ENCODE assay signal across 23 cellular contexts in the genomic region with DNA sequence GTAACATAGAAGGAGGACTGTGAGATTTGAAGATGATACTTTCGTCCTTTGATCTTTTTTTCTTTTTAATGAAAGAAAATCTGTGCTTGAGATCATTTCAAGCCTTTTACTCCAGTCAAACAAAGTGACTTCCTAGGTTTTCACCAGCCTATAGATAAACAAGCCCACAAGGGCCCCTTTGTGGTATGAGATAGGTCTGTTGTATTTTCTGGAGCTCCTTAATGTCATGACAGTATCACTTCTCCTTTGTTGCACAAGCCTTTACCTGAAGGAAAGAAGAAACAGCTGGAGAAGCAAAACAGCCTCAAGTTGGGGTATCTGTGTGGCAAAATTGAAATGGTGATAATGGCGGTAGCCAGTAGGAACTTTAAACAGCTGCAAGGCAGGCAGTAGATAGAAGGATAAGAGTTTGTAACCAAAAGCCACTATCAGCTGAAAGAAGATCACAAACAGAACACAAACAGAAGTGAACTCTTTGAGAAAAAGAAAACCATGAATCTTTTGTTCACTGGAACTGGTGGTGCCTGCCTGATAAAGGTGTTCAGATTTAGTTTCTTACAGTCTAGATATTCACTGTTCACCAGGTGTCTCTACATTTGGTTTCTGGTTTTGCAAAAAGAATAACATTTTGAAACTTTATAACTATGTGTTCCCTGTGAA.
A peak's percentile ranks its signal among the peaks of the same experiment; 100 is the strongest.
DNase-seq lines count a peak whose midpoint lies in the region; ATAC-seq, FAIRE-seq and TF ChIP-seq lines count a peak whose summit lies in the region.
"Had no signal": no experiment of that assay in that cellular context is flagged by ENCODE, and none has a peak within 500 bp of the region (broad histone marks: within the 10 kb centered on the region; RNA-seq: fewer than 3 reads in every experiment).

No MANE protein-coding gene starts in this region.

- H3K9me3 ChIP-seq in Caco-2 (no peaks in the 10 kb centered on the region), GM12878 (replicated peaks; ENCODE audit: control insufficient read depth, insufficient read depth, low read length) (no peaks in the 10 kb centered on the region)
- H3K9me3 ChIP-seq: A549, colonic mucosa, lower lobe of right lung, stomach had no signal

- H3K27ac Mint-ChIP-seq in Caco-2 (ENCODE audit: unreplicated experiment): peak overlapping the region; percentile 88
- no peak overlapping the region for H3K27ac Mint-ChIP-seq in effector memory CD8-positive, alpha-beta T cell
- no peak overlapping the region for H3K27ac Mint-ChIP-seq in osteocyte (ENCODE audit: unreplicated experiment)
- H3K27ac Mint-ChIP-seq: CD14-positive monocyte; naive thymus-derived CD8-positive, alpha-beta T cell had no signal

- no peaks in the 10 kb centered on the region for H3K9me3 Mint-ChIP-seq in Caco-2 (ENCODE audit: unreplicated experiment)
- no peaks in the 10 kb centered on the region for H3K9me3 Mint-ChIP-seq in effector memory CD8-positive, alpha-beta T cell
- H3K9me3 Mint-ChIP-seq in osteocyte (ENCODE audit: unreplicated experiment): no peaks in the 10 kb centered on the region
- H3K9me3 Mint-ChIP-seq: naive thymus-derived CD8-positive, alpha-beta T cell had no signal

- TF ChIP-seq POLR2A in GM12878 (IDR thresholded peaks at IDR 0.05; ENCODE audit: low read depth, low read length): no peak

- no peaks in the 10 kb centered on the region for H3K27me3 ChIP-seq in Caco-2 (replicated peaks; ENCODE audit: control insufficient read depth, insufficient read depth, low read length)
- H3K27me3 ChIP-seq in GM12878 (replicated peaks in 1 of 2; ENCODE audit: control insufficient read depth in 2 of 2, insufficient read depth in 2 of 2, low read length in 1 of 2): no peaks in the 10 kb centered on the region
- H3K27me3 ChIP-seq: colonic mucosa, stomach had no signal

- no peak for TF ChIP-seq EP300 in GM12878 (IDR thresholded peaks at IDR 0.05; ENCODE audit: borderline replicate concordance in 1 of 2, control insufficient read depth in 1 of 2, low read depth in 2 of 2, low read length in 2 of 2)

- no peak overlapping the region for H3K4me2 ChIP-seq in GM12878 (ENCODE audit: control insufficient read depth, insufficient read depth)
- H3K4me2 ChIP-seq: A549, KMS-11 had no signal

- H3K27ac ChIP-seq in GM12878 (ENCODE audit: control insufficient read depth, insufficient read depth): no peak overlapping the region
- H3K27ac ChIP-seq: A549, colonic mucosa, epithelial cell of prostate, HL-60, KMS-11, lower lobe of right lung, stomach had no signal

- POLR2A ChIA-PET in Caco-2 (lab: Charles Lee): interaction anchor here (0.6 kb wide), 1 partner anchor 71 kb away, joined by 5 read pairs; no protein-coding TSS in a partner anchor
- POLR2A ChIA-PET in GM12878 (lab: Charles Lee): interaction anchor here (1.3 kb wide), 1 partner anchor 9 kb away, joined by 3 read pairs; no protein-coding TSS in a partner anchor

- no peak for FAIRE-seq in GM12878 (lab: Jason Lieb, UNC)
- FAIRE-seq: A549 had no signal

- H3K4me3 Mint-ChIP-seq in Caco-2 (ENCODE audit: unreplicated experiment) (peak overlapping the region; percentile 59), osteocyte (ENCODE audit: unreplicated experiment) (no peak overlapping the region)
- H3K4me3 Mint-ChIP-seq in effector memory CD8-positive, alpha-beta T cell: no peak overlapping the region
- H3K4me3 Mint-ChIP-seq: CD14-positive monocyte; naive thymus-derived CD8-positive, alpha-beta T cell had no signal

- H3K36me3 ChIP-seq in Caco-2 (ENCODE audit: control insufficient read depth, insufficient read depth, low read length) (no peaks in the 10 kb centered on the region), GM12878 (ENCODE audit: control insufficient read depth in 2 of 2, insufficient read depth in 2 of 2, low read length in 1 of 2) (no peaks in the 10 kb centered on the region)
- H3K36me3 ChIP-seq: colonic mucosa, lower lobe of right lung, stomach had no signal

- H3K79me2 ChIP-seq in GM12878 (ENCODE audit: control insufficient read depth, insufficient read depth, low read length): no peaks in the 10 kb centered on the region

- DNase-seq in Caco-2: peak in 1 of 2 experiments; percentile 28
- no peak for DNase-seq in GM12878 (ENCODE audit: low read depth, low spot score)
- DNase-seq in activated CD4-positive, alpha-beta T cell treated with anti-CD3 and anti-CD28 coated beads for 1 hour: no peak
- no peak for DNase-seq in activated naive CD4-positive, alpha-beta T cell (lab: John Stamatoyannopoulos, UW)
- no peak for DNase-seq in effector memory CD8-positive, alpha-beta T cell
- DNase-seq in osteocyte (ENCODE audit: extremely low spot score, unreplicated experiment): no peak
- DNase-seq: activated CD8-positive, alpha-beta memory T cell treated with anti-CD3 and anti-CD28 coated beads, Interleukin-2, amount 50 U/mL, for 4 hours; activated gamma-delta T cell treated with Interleukin-2 at 50 U/mL for 16 hours; colonic mucosa; DMS53; HCEC 1CT; lower lobe of right lung; naive thymus-derived CD8-positive, alpha-beta T cell; NCI-H1417 treated with DMSO at 0.1 percent for 48 hours; Right ventricle myocardium superior; stomach had no signal

- H3K4me1 ChIP-seq in Caco-2: peaks cover 39% of the 10 kb centered on the region
- H3K4me1 ChIP-seq in GM12878 (ENCODE audit: control insufficient read depth, insufficient read depth, low read length): no peaks in the 10 kb centered on the region
- H3K4me1 ChIP-seq: A549, colonic mucosa, lower lobe of right lung, stomach had no signal

- H3K9ac ChIP-seq in GM12878 (ENCODE audit: control insufficient read depth, insufficient read depth, low read length): no peak overlapping the region
- H3K9ac ChIP-seq: KMS-11 had no signal

- H3K27me3 Mint-ChIP-seq in Caco-2 (ENCODE audit: insufficient read depth, unreplicated experiment) (no peaks in the 10 kb centered on the region), osteocyte (ENCODE audit: unreplicated experiment) (no peaks in the 10 kb centered on the region)
- H3K27me3 Mint-ChIP-seq in effector memory CD8-positive, alpha-beta T cell: peaks cover 0 to 32% of the 10 kb centered on the region in 2 donors

- ATAC-seq in GM21515 (IDR thresholded peaks at IDR 0.05; ENCODE audit: unreplicated experiment): peak; percentile 71
- peak; percentile 72 for ATAC-seq in HG03432 (IDR thresholded peaks at IDR 0.05; ENCODE audit: unreplicated experiment)
- ATAC-seq in GM12878: peak; percentile 61
- ATAC-seq in effector memory CD8-positive, alpha-beta T cell (replicated peaks): no peak
- ATAC-seq: A549; lower lobe of right lung; naive thymus-derived CD8-positive, alpha-beta T cell had no signal

- CTCF ChIA-PET in Caco-2 (lab: Charles Lee) (interaction anchor here (1.0 kb wide), 1 partner anchor 98 kb away, joined by 3 read pairs; no protein-coding TSS in a partner anchor), GM12878 (lab: Yijun Ruan, JAX) (interaction anchor here (0.6 to 2.2 kb wide), 3 partner anchors 15 to 641 kb away, joined by 3 to 5 read pairs (median 4); no protein-coding TSS in a partner anchor)

- H2AFZ ChIP-seq in GM12878 (ENCODE audit: control insufficient read depth, low read depth, low read length): no peak overlapping the region

- H3K4me1 Mint-ChIP-seq in Caco-2 (ENCODE audit: low read depth, unreplicated experiment) (peaks cover 35% of the 10 kb centered on the region), osteocyte (ENCODE audit: unreplicated experiment) (peaks cover 17% of the 10 kb centered on the region)
- H3K4me1 Mint-ChIP-seq in effector memory CD8-positive, alpha-beta T cell (ENCODE audit: low read depth in 2 of 2): no peaks in the 10 kb centered on the region

- no TSS peak for BruUV-seq in Caco-2 (replicated peaks; lab: Mats Ljungman, UMichigan)
- BruUV-seq in GM12878 (replicated peaks; lab: Mats Ljungman, UMichigan): no TSS peak

- intact Hi-C loops in Caco-2 (cut with micrococcal nuclease; ENCODE audit: unreplicated experiment): loop anchor here (1.0 to 5.0 kb wide), 2 partner anchors 64 to 94 kb away; no protein-coding TSS in a partner anchor
- intact Hi-C loops in GM12878 (cut with micrococcal nuclease; ENCODE audit: unreplicated experiment): no loop called here

- SMC1A ChIA-PET in GM12878 (lab: Charles Lee; ENCODE audit: uncharacterized antibody, unreplicated experiment): interaction anchor here (0.9 to 2.1 kb wide), 2 partner anchors 15 to 132 kb away, joined by 3 to 10 read pairs; no protein-coding TSS in a partner anchor

- no peak for TF ChIP-seq RAD21 in GM12878 (IDR thresholded peaks at IDR 0.05; ENCODE audit: insufficient read depth, low read depth, low read length)

- WGBS in GM12878 (ENCODE audit: insufficient coverage, insufficient replicate concordance, low lambda C conversion rate, missing lambda C conversion rate): 0% methylated on average over 2 of the region's 2 CpGs

- H3K4me3 ChIP-seq in Caco-2 (ENCODE audit: low read depth, low read length) (no peak overlapping the region), GM12878 (no peak overlapping the region)
- H3K4me3 ChIP-seq: A549, colonic mucosa, lower lobe of right lung, stomach had no signal

- in situ Hi-C loops in GM12878 (cut with MboI): no loop called here

- H4K20me1 ChIP-seq in GM12878 (ENCODE audit: control insufficient read depth, insufficient read depth): no peaks in the 10 kb centered on the region

- H3K36me3 Mint-ChIP-seq in Caco-2 (ENCODE audit: insufficient read depth, unreplicated experiment): peaks cover 26% of the 10 kb centered on the region
- H3K36me3 Mint-ChIP-seq in effector memory CD8-positive, alpha-beta T cell (ENCODE audit: insufficient read depth): no peaks in the 10 kb centered on the region
- peaks cover 14% of the 10 kb centered on the region for H3K36me3 Mint-ChIP-seq in osteocyte (ENCODE audit: unreplicated experiment)
- H3K36me3 Mint-ChIP-seq: CD14-positive monocyte; naive thymus-derived CD8-positive, alpha-beta T cell had no signal

- RAD21 ChIA-PET in GM12878 (lab: Charles Lee; ENCODE audit: unreplicated experiment): no interaction called here

- TF ChIP-seq CTCF in Caco-2 (IDR thresholded peaks at IDR 0.05; ENCODE audit: insufficient read depth in 1 of 2, low read depth in 1 of 2, low read length in 1 of 2, severe bottlenecking in 1 of 2, unreplicated experiment in 1 of 2) (no peak), GM12878 (IDR thresholded peaks at IDR 0.05 in 2 of 3, conservative IDR thresholded peaks at IDR 0.05 in 1 of 3; ENCODE audit: control insufficient read depth in 2 of 3, extremely low read depth in 1 of 3, insufficient read depth in 1 of 3, low read depth in 3 of 3, low read length in 3 of 3) (no peak), osteocyte (IDR thresholded peaks at IDR 0.05) (no peak)

TF ChIP-seq in GM12878, 131 proteins besides CTCF, POLR2A, EP300 and RAD21:
- TF ChIP-seq ZNF274 (IDR thresholded peaks at IDR 0.05; ENCODE audit: insufficient read depth, insufficient read length) (no peak), SPI1 (IDR thresholded peaks at IDR 0.05; ENCODE audit: borderline replicate concordance, insufficient read depth, low read depth, low read length) (peak; percentile 55; the same call in 1 of the 2 replicates)
